ENCODE assay signal across 1 cellular context in the genomic region with DNA sequence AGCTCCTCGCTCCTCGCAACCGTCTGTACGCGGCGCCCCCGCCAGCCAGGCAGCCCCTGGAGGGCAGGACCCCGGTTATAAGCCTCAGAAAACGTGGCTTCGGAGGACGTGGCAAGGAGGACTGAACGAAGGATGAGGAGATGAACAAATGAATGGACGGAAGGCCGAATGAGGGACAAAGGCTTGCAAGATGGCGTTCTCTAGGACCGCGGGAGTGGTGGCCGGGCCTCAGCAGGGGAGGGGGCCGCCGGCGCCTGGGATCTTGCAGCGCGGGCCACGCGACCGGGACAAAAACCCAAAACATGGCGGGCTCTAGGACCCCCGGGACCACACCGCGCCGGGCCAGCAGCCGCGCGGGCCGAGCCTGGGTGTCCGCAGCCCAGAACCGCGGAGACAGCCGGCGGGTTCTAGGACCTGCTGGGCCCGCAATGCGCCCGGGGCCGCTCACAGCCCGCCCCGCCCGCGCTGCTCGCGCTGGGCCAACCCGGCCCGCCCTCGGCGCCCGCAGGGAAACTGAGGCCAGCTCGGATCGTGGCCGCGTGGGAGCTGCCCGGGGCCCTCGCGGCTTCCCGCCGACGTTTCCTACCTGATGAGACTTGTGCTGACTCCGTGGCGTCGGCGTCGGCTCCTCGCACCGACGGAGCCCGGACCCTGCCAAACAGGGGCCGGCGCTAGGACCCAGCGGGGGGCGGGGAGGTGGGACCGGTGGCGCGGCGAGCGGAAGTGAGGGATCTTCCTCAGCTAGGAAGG.
A peak's percentile ranks its signal among the peaks of the same experiment; 100 is the strongest.
TF ChIP-seq lines count a peak whose summit lies in the region.

No MANE protein-coding gene starts in this region.

TF ChIP-seq in WTC11, 78 proteins besides CTCF, POLR2A, EP300 and RAD21 (continued from another document):
- TF ChIP-seq, protein P1, sequence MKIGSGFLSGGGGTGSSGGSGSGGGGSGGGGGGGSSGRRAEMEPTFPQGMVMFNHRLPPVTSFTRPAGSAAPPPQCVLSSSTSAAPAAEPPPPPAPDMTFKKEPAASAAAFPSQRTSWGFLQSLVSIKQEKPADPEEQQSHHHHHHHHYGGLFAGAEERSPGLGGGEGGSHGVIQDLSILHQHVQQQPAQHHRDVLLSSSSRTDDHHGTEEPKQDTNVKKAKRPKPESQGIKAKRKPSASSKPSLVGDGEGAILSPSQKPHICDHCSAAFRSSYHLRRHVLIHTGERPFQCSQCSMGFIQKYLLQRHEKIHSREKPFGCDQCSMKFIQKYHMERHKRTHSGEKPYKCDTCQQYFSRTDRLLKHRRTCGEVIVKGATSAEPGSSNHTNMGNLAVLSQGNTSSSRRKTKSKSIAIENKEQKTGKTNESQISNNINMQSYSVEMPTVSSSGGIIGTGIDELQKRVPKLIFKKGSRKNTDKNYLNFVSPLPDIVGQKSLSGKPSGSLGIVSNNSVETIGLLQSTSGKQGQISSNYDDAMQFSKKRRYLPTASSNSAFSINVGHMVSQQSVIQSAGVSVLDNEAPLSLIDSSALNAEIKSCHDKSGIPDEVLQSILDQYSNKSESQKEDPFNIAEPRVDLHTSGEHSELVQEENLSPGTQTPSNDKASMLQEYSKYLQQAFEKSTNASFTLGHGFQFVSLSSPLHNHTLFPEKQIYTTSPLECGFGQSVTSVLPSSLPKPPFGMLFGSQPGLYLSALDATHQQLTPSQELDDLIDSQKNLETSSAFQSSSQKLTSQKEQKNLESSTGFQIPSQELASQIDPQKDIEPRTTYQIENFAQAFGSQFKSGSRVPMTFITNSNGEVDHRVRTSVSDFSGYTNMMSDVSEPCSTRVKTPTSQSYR (CRISPR knock-in tag; IDR thresholded peaks at IDR 0.05), result no peak
- TF ChIP-seq NFYB (CRISPR knock-in tag; conservative IDR thresholded peaks at IDR 0.05; ENCODE audit: low read depth) (0 out of 2 replicates have a peak, but pooled peaks have one; percentile 22), EMX1 (CRISPR knock-in tag; IDR thresholded peaks at IDR 0.05) (peak; percentile 43; the same call in 1 of the 2 replicates), FOXP1 (CRISPR knock-in tag; IDR thresholded peaks at IDR 0.05; ENCODE audit: borderline replicate concordance) (peak; percentile 72)
TF ChIP-seq in WTC11: peak in this region for 24.
